In the genomic region with DNA sequence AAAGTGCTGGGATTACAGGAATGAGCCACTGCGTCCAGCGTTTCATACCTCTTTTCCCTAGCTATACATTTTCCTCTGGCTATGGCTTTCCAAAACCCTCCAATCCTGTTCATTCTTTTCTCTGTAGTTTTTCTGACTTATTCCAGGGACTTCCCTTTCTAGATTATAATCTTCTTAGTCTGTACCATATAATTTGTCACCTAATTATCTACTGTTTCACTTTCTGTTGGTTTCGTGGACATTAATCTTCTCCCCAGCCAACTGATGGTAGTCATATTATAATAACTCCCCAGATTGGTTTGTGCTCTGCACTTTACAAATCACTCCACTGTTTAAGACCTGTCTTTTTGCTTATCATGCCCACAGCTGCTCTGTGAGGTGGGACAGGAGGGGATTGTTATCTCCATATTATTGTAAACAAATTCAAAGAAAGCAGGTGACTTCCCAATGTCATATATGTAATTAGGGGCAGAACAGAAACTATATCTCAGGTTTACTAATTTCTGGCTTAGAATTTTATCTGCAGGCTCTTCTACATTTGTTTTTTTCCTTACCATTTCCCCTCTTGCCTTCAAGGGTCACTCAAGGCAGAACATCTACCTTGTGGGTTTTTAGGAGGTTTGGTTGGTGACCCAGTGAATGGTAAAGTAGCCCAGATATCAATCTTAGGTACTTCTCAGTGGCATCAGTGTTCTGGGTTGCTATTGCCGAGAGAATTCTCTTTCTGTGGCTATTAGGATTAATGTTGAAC, we compare ENCODE assay signal across 1 cellular context.
TF ChIP-seq lines count a peak whose summit lies in the region.

No MANE protein-coding gene starts in this region.

TF ChIP-seq in SK-N-SH treated with all-trans-retinoic acid at 6 μM for 48 hours, 23 proteins besides CTCF, POLR2A, EP300 and RAD21 (continued from another document):
- TF ChIP-seq, protein P1, sequence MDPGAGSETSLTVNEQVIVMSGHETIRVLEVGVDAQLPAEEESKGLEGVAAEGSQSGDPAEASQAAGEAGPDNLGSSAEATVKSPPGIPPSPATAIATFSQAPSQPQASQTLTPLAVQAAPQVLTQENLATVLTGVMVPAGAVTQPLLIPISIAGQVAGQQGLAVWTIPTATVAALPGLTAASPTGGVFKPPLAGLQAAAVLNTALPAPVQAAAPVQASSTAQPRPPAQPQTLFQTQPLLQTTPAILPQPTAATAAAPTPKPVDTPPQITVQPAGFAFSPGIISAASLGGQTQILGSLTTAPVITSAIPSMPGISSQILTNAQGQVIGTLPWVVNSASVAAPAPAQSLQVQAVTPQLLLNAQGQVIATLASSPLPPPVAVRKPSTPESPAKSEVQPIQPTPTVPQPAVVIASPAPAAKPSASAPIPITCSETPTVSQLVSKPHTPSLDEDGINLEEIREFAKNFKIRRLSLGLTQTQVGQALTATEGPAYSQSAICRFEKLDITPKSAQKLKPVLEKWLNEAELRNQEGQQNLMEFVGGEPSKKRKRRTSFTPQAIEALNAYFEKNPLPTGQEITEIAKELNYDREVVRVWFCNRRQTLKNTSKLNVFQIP (CRISPR knock-in tag; IDR thresholded peaks at IDR 0.05; ENCODE audit: borderline replicate concordance, low read depth), result no peak
- TF ChIP-seq ESRRG (CRISPR knock-in tag; IDR thresholded peaks at IDR 0.05) (no peak), TOX (CRISPR knock-in tag; IDR thresholded peaks at IDR 0.05; ENCODE audit: borderline replicate concordance) (no peak), BACH2 (CRISPR knock-in tag; IDR thresholded peaks at IDR 0.05; ENCODE audit: borderline replicate concordance) (no peak)
